ENCODE assay signal across 31 cellular contexts in genomic region chr7:118152149-118152548, GRCh38. TPM values are rescaled to one million over a fixed set of nuclear protein-coding genes. Genes with fewer than 3 reads are reported as not detected.
A peak's percentile ranks its signal among the peaks of the same experiment; 100 is the strongest.
DNase-seq lines count a peak whose midpoint lies in the region; ATAC-seq and TF ChIP-seq lines count a peak whose summit lies in the region.
"Had no signal": no experiment of that assay in that cellular context is flagged by ENCODE, and none has a peak within 500 bp of the region (broad histone marks: within the 10 kb centered on the region; RNA-seq: fewer than 3 reads in every experiment).

No MANE protein-coding gene starts in this region.

- peaks cover 18% of the 10 kb centered on the region for H3K27me3 Mint-ChIP-seq in MCF 10A (ENCODE audit: insufficient read depth, unreplicated experiment)

- TF ChIP-seq CTCF in mammary epithelial cell (conservative IDR thresholded peaks at IDR 0.05 in 1 of 2, IDR thresholded peaks at IDR 0.05 in 1 of 2; ENCODE audit: extremely low read depth in 1 of 2, insufficient read depth in 1 of 2, low read depth in 1 of 2, low read length in 2 of 2) (no peak), MCF 10A (IDR thresholded peaks at IDR 0.05; ENCODE audit: unreplicated experiment) (no peak), gastroesophageal sphincter (IDR thresholded peaks at IDR 0.05) (no peak)

- ATAC-seq in gastroesophageal sphincter (no peak), HG02763 (IDR thresholded peaks at IDR 0.05; ENCODE audit: unreplicated experiment) (no peak)
- ATAC-seq: mucosa of descending colon, pancreas had no signal

- no peaks in the 10 kb centered on the region for H3K9me3 Mint-ChIP-seq in MCF 10A (ENCODE audit: unreplicated experiment)
- H3K9me3 Mint-ChIP-seq: activated naive CD4-positive, alpha-beta T cell treated with anti-CD3 and anti-CD28 coated beads, Interleukin-2, amount 50 U/mL, for 24 hours; CD4-positive, alpha-beta memory T cell had no signal

- no peak for TF ChIP-seq EP300 in gastroesophageal sphincter (IDR thresholded peaks at IDR 0.05)

- H3K9ac ChIP-seq in mammary epithelial cell (ENCODE audit: insufficient read depth, low read length) (no peak overlapping the region), adipocyte (ENCODE audit: low read length) (peak overlapping the region; percentile 53), iPS-18a (ENCODE audit: low read length) (no peak overlapping the region)
- H3K9ac ChIP-seq: SK-N-SH had no signal

- 0% methylated on average over 1 of the region's 1 CpG for WGBS in mammary epithelial cell (ENCODE audit: low coverage, missing lambda C conversion rate)
- 25 to 50% methylated on average over 1 of the region's 1 CpG for WGBS in gastroesophageal sphincter (ENCODE audit: low coverage in 1 of 2), 2 donors

- H3K36me3 ChIP-seq in mammary epithelial cell (ENCODE audit: insufficient read depth, low read length) (no peaks in the 10 kb centered on the region), adipocyte (ENCODE audit: control insufficient read depth, insufficient read depth, low read length, severe bottlenecking) (no peaks in the 10 kb centered on the region), iPS-18a (ENCODE audit: control insufficient read depth, low read depth, low read length) (no peaks in the 10 kb centered on the region), gastroesophageal sphincter (no peaks in the 10 kb centered on the region)
- H3K36me3 ChIP-seq: pancreas, spleen, tibial artery had no signal

- dilution Hi-C loops in mammary epithelial cell (cut with HindIII; ENCODE audit: low sequenced_read_pairs), result no loop called here

- H3K27ac Mint-ChIP-seq in MCF 10A (ENCODE audit: low read depth, unreplicated experiment), result no peak overlapping the region
- H3K27ac Mint-ChIP-seq: activated naive CD4-positive, alpha-beta T cell treated with anti-CD3 and anti-CD28 coated beads, Interleukin-2, amount 50 U/mL, for 24 hours; CD4-positive, alpha-beta memory T cell had no signal

- no peaks in the 10 kb centered on the region for H3K27me3 ChIP-seq in mammary epithelial cell (ENCODE audit: insufficient read depth, low read length)
- H3K27me3 ChIP-seq in adipocyte (replicated peaks; ENCODE audit: control insufficient read depth, insufficient read depth, low read length), result no peaks in the 10 kb centered on the region
- no peaks in the 10 kb centered on the region for H3K27me3 ChIP-seq in iPS-18a (ENCODE audit: control insufficient read depth, insufficient read depth, low read length)
- no peaks in the 10 kb centered on the region for H3K27me3 ChIP-seq in gastroesophageal sphincter
- H3K27me3 ChIP-seq: spleen, tibial artery had no signal

- no peak overlapping the region for H2AFZ ChIP-seq in mammary epithelial cell (ENCODE audit: low read depth, low read length)

- CTCF ChIA-PET in mammary epithelial cell (lab: Charles Lee; ENCODE audit: low non-redundant PET) (no interaction called here), MCF 10A (lab: Yijun Ruan, JAX) (interaction anchor here (0.5 to 3.2 kb wide), 19 partner anchors 14 to 753 kb away, joined by 3 to 21 read pairs (median 4); no protein-coding TSS in a partner anchor)

- TF ChIP-seq POLR2A in gastroesophageal sphincter (IDR thresholded peaks at IDR 0.05), result no peak

- H3K4me1 ChIP-seq in mammary epithelial cell (ENCODE audit: insufficient read depth, low read length) (no peaks in the 10 kb centered on the region), adipocyte (ENCODE audit: control insufficient read depth, insufficient read depth, low read length) (peaks cover 35% of the 10 kb centered on the region), iPS-18a (ENCODE audit: control insufficient read depth, low read depth, low read length) (peaks cover 18% of the 10 kb centered on the region), gastroesophageal sphincter (no peaks in the 10 kb centered on the region)
- H3K4me1 ChIP-seq: pancreas, spleen, tibial artery had no signal

- in situ Hi-C loops in mammary epithelial cell (cut with MboI; ENCODE audit: low sequenced_read_pairs in 2 of 2), result loop anchor here (5.0 to 25.0 kb wide), 2 partner anchors 395 to 690 kb away; no protein-coding TSS in a partner anchor

- BruUV-seq in mammary epithelial cell (replicated peaks; lab: Mats Ljungman, UMichigan) (no TSS peak), MCF 10A (replicated peaks; lab: Mats Ljungman, UMichigan) (no TSS peak)

- intact Hi-C loops in mammary epithelial cell (cut with micrococcal nuclease) (loop anchor here (1.0 to 5.0 kb wide), 2 partner anchors 47 to 755 kb away; no protein-coding TSS in a partner anchor), MCF 10A (cut with micrococcal nuclease) (loop anchor here (2.0 to 5.0 kb wide), 4 partner anchors 47 to 753 kb away; no protein-coding TSS in a partner anchor)

- H3K36me3 Mint-ChIP-seq in MCF 10A (ENCODE audit: insufficient read depth, unreplicated experiment), result no peaks in the 10 kb centered on the region
- H3K36me3 Mint-ChIP-seq: activated naive CD4-positive, alpha-beta T cell treated with anti-CD3 and anti-CD28 coated beads, Interleukin-2, amount 50 U/mL, for 24 hours; CD4-positive, alpha-beta memory T cell had no signal

- H3K4me2 ChIP-seq in mammary epithelial cell (ENCODE audit: insufficient read depth, low read depth, low read length), result no peak overlapping the region
- H3K4me2 ChIP-seq: SK-N-SH had no signal

- no peak overlapping the region for H3K4me3 Mint-ChIP-seq in MCF 10A (ENCODE audit: unreplicated experiment)
- H3K4me3 Mint-ChIP-seq: activated naive CD4-positive, alpha-beta T cell treated with anti-CD3 and anti-CD28 coated beads, Interleukin-2, amount 50 U/mL, for 24 hours; CD4-positive, alpha-beta memory T cell; nephron progenitor cell had no signal

- H4K20me1 ChIP-seq in mammary epithelial cell (ENCODE audit: insufficient read depth, low read length), result no peaks in the 10 kb centered on the region

- DNase-seq in mammary epithelial cell (peak; percentile 6), MCF 10A (ENCODE audit: unreplicated experiment) (no peak), adipocyte (ENCODE audit: low read depth) (no peak), NCI-H510A treated with DMSO at 0.1 percent for 48 hours (lab: John Stamatoyannopoulos, UW) (no peak)
- DNase-seq in activated CD4-positive, alpha-beta T cell treated with anti-CD3 and anti-CD28 coated beads, Interleukin-2, amount 50 U/mL, for 1 hour, result no peak
- DNase-seq: AML-193; aorta; CD4-positive, alpha-beta memory T cell; central memory CD4-positive, alpha-beta T cell; dermis blood vessel endothelial cell; GOT3; mucosa of descending colon; NCI-H1048; NCI-H2029; NCI-H2227 treated with DMSO at 0.1 percent for 48 hours; NCI-H774; nephron progenitor cell; pancreas; RPMI8226; SK-N-SH; spleen; stimulated activated CD4-positive, alpha-beta T cell treated with anti-CD3 and anti-CD28 coated beads, Interleukin-4, amount 100 ng/mL, for 24 hours; stimulated activated naive CD4-positive, alpha-beta T cell; T-helper 2 cell; tibial artery had no signal

- H3K9me3 ChIP-seq in mammary epithelial cell (replicated peaks; ENCODE audit: insufficient read depth, low read length), result no peaks in the 10 kb centered on the region
- H3K9me3 ChIP-seq in adipocyte (ENCODE audit: control insufficient read depth, low read length), result no peaks in the 10 kb centered on the region
- H3K9me3 ChIP-seq in iPS-18a (ENCODE audit: control insufficient read depth, low read depth, low read length), result peaks cover 2% of the 10 kb centered on the region
- no peaks in the 10 kb centered on the region for H3K9me3 ChIP-seq in gastroesophageal sphincter
- H3K9me3 ChIP-seq: mucosa of descending colon, pancreas, SK-N-SH, spleen, tibial artery had no signal

- POLR2A ChIA-PET in MCF 10A (lab: Yijun Ruan, JAX), result no interaction called here

- no peak overlapping the region for H3K27ac ChIP-seq in mammary epithelial cell (ENCODE audit: insufficient read depth, low read depth, low read length)
- H3K27ac ChIP-seq in iPS-18a (ENCODE audit: low read length), result no peak overlapping the region
- no peak overlapping the region for H3K27ac ChIP-seq in gastroesophageal sphincter
- H3K27ac ChIP-seq: 22Rv1, pancreas, spleen, tibial artery, VCaP had no signal

- H3K4me1 Mint-ChIP-seq in MCF 10A (ENCODE audit: insufficient read depth, unreplicated experiment), result peaks cover 10% of the 10 kb centered on the region
- H3K4me1 Mint-ChIP-seq: activated naive CD4-positive, alpha-beta T cell treated with anti-CD3 and anti-CD28 coated beads, Interleukin-2, amount 50 U/mL, for 24 hours; CD4-positive, alpha-beta memory T cell; nephron progenitor cell had no signal

- H3K4me3 ChIP-seq in mammary epithelial cell (replicated peaks in 1 of 3; ENCODE audit: insufficient read depth in 1 of 3, low read depth in 2 of 3, low read length in 3 of 3), result no peak overlapping the region
- no peak overlapping the region for H3K4me3 ChIP-seq in adipocyte (ENCODE audit: low read length)
- peak overlapping the region; percentile 18 for H3K4me3 ChIP-seq in iPS-18a (ENCODE audit: low read length)
- H3K4me3 ChIP-seq in gastroesophageal sphincter, result no peak overlapping the region
- H3K4me3 ChIP-seq: mucosa of descending colon, pancreas, spleen, tibial artery had no signal

- no peaks in the 10 kb centered on the region for H3K79me2 ChIP-seq in mammary epithelial cell (ENCODE audit: insufficient read depth, low read length)

RNA-seq across cellular contexts. Expression of gene LSM8, which starts 31.8 kb away (rescaled TPM):
- total RNA-seq in mammary epithelial cell, result 10 to 100 TPM; 23.7 to 37.4 TPM
- polyA plus RNA-seq in mammary epithelial cell, result 47.6 TPM
- polyA minus RNA-seq in mammary epithelial cell, result 12.6 TPM
- 48.2 and 56.5 TPM in 2 replicates for total RNA-seq in MCF 10A (2022)
- 10 to 100 TPM; 18.6 to 38.6 (median 28.9) TPM for total RNA-seq in gastroesophageal sphincter
